In the genomic region with DNA sequence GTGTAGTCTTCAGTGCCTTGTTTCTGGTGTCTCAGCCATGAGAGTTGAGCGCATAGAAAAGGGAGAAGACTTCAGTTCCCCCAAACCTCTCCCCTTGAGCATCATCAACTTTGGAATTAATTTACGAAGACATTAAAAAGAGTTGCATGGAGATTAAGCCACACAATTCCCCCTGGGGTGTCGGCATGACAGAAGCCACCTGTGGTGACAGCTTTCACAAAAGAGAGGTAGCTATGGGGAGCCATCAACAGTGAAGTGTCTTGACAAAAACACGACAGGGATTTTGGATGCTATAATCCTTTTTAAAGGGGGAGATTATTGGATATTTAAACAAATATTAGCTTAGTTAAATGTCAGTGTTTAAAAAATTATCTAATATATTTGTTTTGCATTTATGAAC, we compare ENCODE assay signal across 16 cellular contexts.
DNase-seq lines count a peak whose midpoint lies in the region; ATAC-seq, FAIRE-seq and TF ChIP-seq lines count a peak whose summit lies in the region.
"Had no signal": no experiment of that assay in that cellular context is flagged by ENCODE, and none has a peak within 500 bp of the region (broad histone marks: within the 10 kb centered on the region; RNA-seq: fewer than 3 reads in every experiment).

No MANE protein-coding gene starts in this region.

- peak overlapping the region in 4 of 5 experiments; percentile 20 to 72 (median 52) for H3K4me3 Mint-ChIP-seq in brain
- no peak overlapping the region for H3K4me3 Mint-ChIP-seq in neural progenitor cell
- H3K4me3 Mint-ChIP-seq: CD4-positive, alpha-beta T cell; H9 had no signal

- H3K4me1 Mint-ChIP-seq in brain = peaks cover 96% of the 10 kb centered on the region
- H3K4me1 Mint-ChIP-seq in neural progenitor cell = peaks cover 73% of the 10 kb centered on the region

- H3K9ac ChIP-seq in H1 (replicated peaks in 1 of 4; ENCODE audit: extremely low read depth in 1 of 4, low read depth in 3 of 4, low read length in 3 of 4) (no peak overlapping the region), neural progenitor cell (no peak overlapping the region)
- H3K9ac ChIP-seq: BLaER1 treated with 17β-estradiol and CSF1 and Interleukin-3, amounts not matched to agents 10 nM and 100 nM; GM23248 had no signal

- peaks cover 0 to 3% of the 10 kb centered on the region in 2 experiments for H4K20me1 ChIP-seq in H1 (replicated peaks in 1 of 2; ENCODE audit: control insufficient read depth in 1 of 2, insufficient read depth in 2 of 2, low read length in 2 of 2)
- H4K20me1 ChIP-seq in neural progenitor cell (ENCODE audit: low read depth) = no peaks in the 10 kb centered on the region
- H4K20me1 ChIP-seq: BLaER1 treated with 17β-estradiol and CSF1 and Interleukin-3, amounts not matched to agents 10 nM and 100 nM had no signal

- H3K23me2 ChIP-seq in H1 (ENCODE audit: low read depth, low read length) = no peaks in the 10 kb centered on the region

- H2BK15ac ChIP-seq in H1 (ENCODE audit: low read length) = no peak overlapping the region

- H4K8ac ChIP-seq in H1 (ENCODE audit: extremely low read depth, insufficient read depth, low read length) = no peak overlapping the region

- H4K5ac ChIP-seq in H1 (ENCODE audit: insufficient read length, low read depth, low read length) = no peak overlapping the region

- H4K91ac ChIP-seq in H1 (replicated peaks; ENCODE audit: insufficient read length, low read length) = no peak overlapping the region

- H3K27ac ChIP-seq in A673 (ENCODE audit: low read depth, low read length, poor library complexity, severe bottlenecking) = no peak overlapping the region
- no peak overlapping the region for H3K27ac ChIP-seq in H1 (ENCODE audit: low read depth, low read length)
- peak overlapping the region; percentile 75 for H3K27ac ChIP-seq in neural progenitor cell
- H3K27ac ChIP-seq: BLaER1 treated with 17β-estradiol and CSF1 and Interleukin-3, amounts not matched to agents 10 nM and 100 nM; GM23248 had no signal

- H3K79me2 ChIP-seq in H1 (ENCODE audit: control insufficient read depth in 1 of 2, insufficient read depth in 2 of 2, low read length in 2 of 2) (no peaks in the 10 kb centered on the region), neural progenitor cell (ENCODE audit: low read depth) (no peaks in the 10 kb centered on the region)

- no peak overlapping the region for H2BK12ac ChIP-seq in H1 (ENCODE audit: low read depth, low read length)

- H3K9me3 Mint-ChIP-seq in brain = peaks cover 0 to 4% (median 0%) of the 10 kb centered on the region in 5 experiments
- peaks cover 2% of the 10 kb centered on the region for H3K9me3 Mint-ChIP-seq in neural progenitor cell
- H3K9me3 Mint-ChIP-seq: CD4-positive, alpha-beta T cell; H9 had no signal

- FAIRE-seq in H1 (lab: Jason Lieb, UNC) = no peak
- FAIRE-seq: HTR-8/SVneo had no signal

- no TSS peak for BruUV-seq in A673 (replicated peaks; lab: Mats Ljungman, UMichigan)

- intact Hi-C loops in A673 (cut with micrococcal nuclease; ENCODE audit: unreplicated experiment) = no loop called here

- H3K56ac ChIP-seq in H1 (replicated peaks; ENCODE audit: insufficient read length, low read depth, low read length) = no peak overlapping the region

- H3K18ac ChIP-seq in H1 (ENCODE audit: extremely low read depth, low read length) = no peak overlapping the region

- CTCF ChIA-PET in A673 (lab: Charles Lee) (no interaction called here), H1 (lab: Charles Lee; ENCODE audit: partially characterized antibody) (interaction anchor here (0.6 to 1.5 kb wide), 2 partner anchors 8 to 591 kb away, joined by 3 to 9 read pairs; no protein-coding TSS in a partner anchor)

- H3K27me3 ChIP-seq in A673 (replicated peaks; ENCODE audit: insufficient read depth, low read depth, low read length, poor library complexity) = no peaks in the 10 kb centered on the region
- H3K27me3 ChIP-seq in H1 (replicated peaks in 1 of 4; ENCODE audit: control insufficient read depth in 3 of 4, extremely low read depth in 1 of 4, insufficient read depth in 3 of 4, low read length in 3 of 4) = no peaks in the 10 kb centered on the region
- no peaks in the 10 kb centered on the region for H3K27me3 ChIP-seq in neural progenitor cell
- H3K27me3 ChIP-seq: BLaER1 treated with 17β-estradiol and CSF1 and Interleukin-3, amounts not matched to agents 10 nM and 100 nM had no signal

- no peak for TF ChIP-seq EP300 in H1 (IDR thresholded peaks at IDR 0.05; ENCODE audit: borderline replicate concordance in 1 of 2, low read depth in 2 of 2, low read length in 2 of 2)

- POLR2A ChIA-PET in A673 (lab: Charles Lee; ENCODE audit: low non-redundant PET) (no interaction called here), H1 (lab: Charles Lee; ENCODE audit: partially characterized antibody) (no interaction called here)

- H3K27ac Mint-ChIP-seq in brain (peak overlapping the region; percentile 94 to 100 (median 99)), neural progenitor cell (peak overlapping the region; percentile 94)
- H3K27ac Mint-ChIP-seq: CD4-positive, alpha-beta T cell; H9 had no signal

- H3K4me3 ChIP-seq in A673 (ENCODE audit: low read depth, low read length, poor library complexity, severe bottlenecking) = no peak overlapping the region
- no peak overlapping the region for H3K4me3 ChIP-seq in H1 (ENCODE audit: extremely low read depth in 1 of 4, insufficient read depth in 2 of 4, low read depth in 3 of 4, low read length in 4 of 4)
- H3K4me3 ChIP-seq in neural progenitor cell = no peak overlapping the region
- H3K4me3 ChIP-seq: BLaER1 treated with 17β-estradiol and CSF1 and Interleukin-3, amounts not matched to agents 10 nM and 100 nM; GM23248 had no signal

- no peak overlapping the region for H3K23ac ChIP-seq in H1 (ENCODE audit: insufficient read length)

- no peak overlapping the region for H3K14ac ChIP-seq in H1 (ENCODE audit: insufficient read length)

- H3K4me2 ChIP-seq in H1 (ENCODE audit: insufficient read depth in 1 of 2, low read depth in 2 of 2, low read length in 2 of 2) (no peak overlapping the region), neural progenitor cell (peak overlapping the region; percentile 68)
- H3K4me2 ChIP-seq: BLaER1 treated with 17β-estradiol and CSF1 and Interleukin-3, amounts not matched to agents 10 nM and 100 nM had no signal

- DNase-seq in A673 (ENCODE audit: low spot score) = peak; percentile 49
- no peak for DNase-seq in H1 (ENCODE audit: low read depth in 1 of 2, low spot score in 2 of 2)
- DNase-seq in neural progenitor cell (ENCODE audit: low spot score) = peak; percentile 26
- no peak for DNase-seq in C1 segment of cervical spinal cord (lab: John Stamatoyannopoulos, UW)
- DNase-seq: 8988T; ACHN; Calu3; CD4-positive, alpha-beta T cell; DMS 273 treated with DMSO at 0.1 percent for 48 hours; GM23248; H9 had no signal

- no peak overlapping the region for H2BK5ac ChIP-seq in H1 (ENCODE audit: low read depth, low read length)

- TF ChIP-seq CTCF in A673 (conservative IDR thresholded peaks at IDR 0.05; ENCODE audit: low read depth, low read length) (no peak), brain (conservative IDR thresholded peaks at IDR 0.05) (no peak), H1 (IDR thresholded peaks at IDR 0.05; ENCODE audit: control extremely low read depth in 1 of 3, insufficient read depth in 1 of 3, low read depth in 1 of 3, low read length in 3 of 3) (no peak), neural progenitor cell (IDR thresholded peaks at IDR 0.05) (no peak)

- H2BK120ac ChIP-seq in H1 (replicated peaks; ENCODE audit: low read depth, low read length) = no peak overlapping the region

- no peak for TF ChIP-seq RAD21 in H1 (IDR thresholded peaks at IDR 0.05 in 1 of 2, conservative IDR thresholded peaks at IDR 0.05 in 1 of 2; ENCODE audit: low read depth in 2 of 2, low read length in 2 of 2)

- no peak for TF ChIP-seq POLR2A in H1 (IDR thresholded peaks at IDR 0.05; ENCODE audit: control extremely low read depth in 1 of 2, low read depth in 2 of 2, low read length in 2 of 2)

- H3K27me3 Mint-ChIP-seq in brain (no peaks in the 10 kb centered on the region), neural progenitor cell (ENCODE audit: insufficient read depth, low read depth) (no peaks in the 10 kb centered on the region)
- H3K27me3 Mint-ChIP-seq: CD4-positive, alpha-beta T cell had no signal

- H3K79me1 ChIP-seq in H1 (ENCODE audit: low read depth, low read length) = no peaks in the 10 kb centered on the region

- no peaks in the 10 kb centered on the region for H3K9me3 ChIP-seq in A673 (ENCODE audit: low read depth, low read length, poor library complexity, severe bottlenecking)
- H3K9me3 ChIP-seq in H1 (ENCODE audit: insufficient read depth in 2 of 2, low read depth in 1 of 2, low read length in 1 of 2) = no peaks in the 10 kb centered on the region
- H3K9me3 ChIP-seq in neural progenitor cell (ENCODE audit: low read depth) = no peaks in the 10 kb centered on the region
- H3K9me3 ChIP-seq: BLaER1 treated with 17β-estradiol and CSF1 and Interleukin-3, amounts not matched to agents 10 nM and 100 nM had no signal

- H2AK5ac ChIP-seq in H1 (ENCODE audit: low read depth, low read length) = no peak overlapping the region

- ATAC-seq in HG02884 (IDR thresholded peaks at IDR 0.05; ENCODE audit: unreplicated experiment) = no peak
- no peak for ATAC-seq in GM18520 (IDR thresholded peaks at IDR 0.05; ENCODE audit: unreplicated experiment)

- H3K36me3 ChIP-seq in A673 (ENCODE audit: insufficient read depth, low read length, poor library complexity, severe bottlenecking) = no peaks in the 10 kb centered on the region
- H3K36me3 ChIP-seq in H1 (ENCODE audit: control insufficient read depth in 2 of 4, insufficient read depth in 4 of 4, low read length in 3 of 4) = 0 out of 8 replicates have a peak, but pooled peaks cover 0 to 2% (median 0%) of the 10 kb centered on the region in 4 experiments
- H3K36me3 ChIP-seq in neural progenitor cell = no peaks in the 10 kb centered on the region
- H3K36me3 ChIP-seq: BLaER1 treated with 17β-estradiol and CSF1 and Interleukin-3, amounts not matched to agents 10 nM and 100 nM had no signal

- peaks cover 9% of the 10 kb centered on the region for H3K36me3 Mint-ChIP-seq in brain
- peaks cover 4% of the 10 kb centered on the region for H3K36me3 Mint-ChIP-seq in neural progenitor cell

- 43% methylated on average over 4 of the region's 4 CpGs; no CpG with 5 or more reads in 1 of the 2 experiments for WGBS in H1 (ENCODE audit: extremely low coverage in 1 of 2, insufficient coverage in 1 of 2, insufficient read length in 1 of 2, insufficient replicate concordance in 2 of 2, low coverage in 1 of 2, low lambda C conversion rate in 2 of 2, missing lambda C conversion rate in 1 of 2), 2 experiments

- H3K4ac ChIP-seq in H1 (replicated peaks; ENCODE audit: insufficient read length, low read depth, low read length) = no peak overlapping the region

- H3K4me1 ChIP-seq in A673 (ENCODE audit: insufficient read depth, low read length, poor library complexity, severe bottlenecking) = peaks cover 14% of the 10 kb centered on the region
- peaks cover 0 to 12% (median 5%) of the 10 kb centered on the region in 4 experiments; a peak in 2 of 7 replicates for H3K4me1 ChIP-seq in H1 (replicated peaks in 1 of 4; ENCODE audit: control insufficient read depth in 3 of 4, insufficient read depth in 4 of 4, low read length in 3 of 4)
- peaks cover 46% of the 10 kb centered on the region for H3K4me1 ChIP-seq in neural progenitor cell

- H2AFZ ChIP-seq in H1 (ENCODE audit: low read length) (no peak overlapping the region), neural progenitor cell (replicated peaks) (no peak overlapping the region)
- H2AFZ ChIP-seq: GM23248 had no signal

- H3F3A ChIP-seq in neural progenitor cell (ENCODE audit: low read depth) = peaks cover 19% of the 10 kb centered on the region

- H2BK20ac ChIP-seq in H1 (ENCODE audit: low read length) = no peak overlapping the region

Comparison
In these comparisons a context has a peak if more than half of its experiments do, and no peak if none do; other contexts are left out.
1. DNase-seq: peak in A673 (single experiment) and neural progenitor cell (single experiment); none in H1 (0 of 2) and C1 segment of cervical spinal cord (0 of 14).